17 cellular contexts compared by ENCODE assay signal in genomic region chr2:170165129-170165528, GRCh38. TPM values are rescaled to one million over a fixed set of nuclear protein-coding genes. Genes with fewer than 3 reads are reported as not detected.
DNase-seq lines count a peak whose midpoint lies in the region; ATAC-seq and TF ChIP-seq lines count a peak whose summit lies in the region.
"Had no signal": no experiment of that assay in that cellular context is flagged by ENCODE, and none has a peak within 500 bp of the region (broad histone marks: within the 10 kb centered on the region; RNA-seq: fewer than 3 reads in every experiment).

No MANE protein-coding gene starts in this region.

- POLR2A ChIA-PET in activated CD4-positive, alpha-beta memory T cell treated with anti-CD3 and anti-CD28 coated beads, Interleukin-2, amount 10 ng/mL, durations not matched to agents 7 days and 5 days (lab: Charles Lee) = no interaction called here

- TF ChIP-seq CTCF in astrocyte of the spinal cord (IDR thresholded peaks at IDR 0.05; ENCODE audit: low read depth, low read length) (no peak), natural killer cell (IDR thresholded peaks at IDR 0.05) (no peak)

- ATAC-seq in GM19463 (IDR thresholded peaks at IDR 0.05; ENCODE audit: unreplicated experiment) (peak; percentile 43), HG03280 (IDR thresholded peaks at IDR 0.05; ENCODE audit: unreplicated experiment) (peak; percentile 44), natural killer cell (no peak)

- H3K27ac Mint-ChIP-seq in activated CD4-positive, alpha-beta memory T cell treated with anti-CD3 and anti-CD28 coated beads, Interleukin-2, amount 10 ng/mL, durations not matched to agents 7 days and 5 days = no peak overlapping the region
- no peak overlapping the region for H3K27ac Mint-ChIP-seq in natural killer cell
- H3K27ac Mint-ChIP-seq: activated naive CD4-positive, alpha-beta T cell treated with anti-CD3 and anti-CD28 coated beads for 36 hours; T-helper 2 cell treated with Interferon-gamma antibody and Interleukin-4, amounts not matched to agents 5 μg/mL and 100 μg/mL, for 36 hours had no signal

- H3K9me3 Mint-ChIP-seq in activated CD4-positive, alpha-beta memory T cell treated with anti-CD3 and anti-CD28 coated beads, Interleukin-2, amount 10 ng/mL, durations not matched to agents 7 days and 5 days = no peaks in the 10 kb centered on the region
- no peaks in the 10 kb centered on the region for H3K9me3 Mint-ChIP-seq in natural killer cell
- H3K9me3 Mint-ChIP-seq: activated naive CD4-positive, alpha-beta T cell treated with anti-CD3 and anti-CD28 coated beads for 36 hours; T-helper 2 cell treated with Interferon-gamma antibody and Interleukin-4, amounts not matched to agents 5 μg/mL and 100 μg/mL, for 36 hours had no signal

- no peak overlapping the region for H3K4me3 ChIP-seq in astrocyte of the spinal cord (ENCODE audit: low read depth, low read length)
- H3K4me3 ChIP-seq: dorsolateral prefrontal cortex, esophagus squamous epithelium, hepatocyte, testis had no signal

- peaks cover 8% of the 10 kb centered on the region for H3K27me3 Mint-ChIP-seq in activated CD4-positive, alpha-beta memory T cell treated with anti-CD3 and anti-CD28 coated beads, Interleukin-2, amount 10 ng/mL, durations not matched to agents 7 days and 5 days
- H3K27me3 Mint-ChIP-seq in natural killer cell (ENCODE audit: low read depth in 2 of 2) = peaks cover 5 to 9% of the 10 kb centered on the region in 2 donors

- DNase-seq in astrocyte of the spinal cord (ENCODE audit: low read depth, low spot score) (peak; percentile 35), renal cortical epithelial cell (ENCODE audit: low read depth) (peak; percentile 55), NCI-H446 (lab: John Stamatoyannopoulos, UW) (no peak), natural killer cell (no peak)
- no peak for DNase-seq in activated CD4-positive, alpha-beta memory T cell treated with anti-CD3 and anti-CD28 coated beads, Interleukin-2, amount 10 ng/mL, durations not matched to agents 7 days and 5 days
- DNase-seq: activated CD4-positive, alpha-beta T cell treated with anti-CD3 and anti-CD28 coated beads for 1 hour; activated naive CD4-positive, alpha-beta T cell treated with anti-CD3 and anti-CD28 coated beads for 36 hours; dorsolateral prefrontal cortex; esophagus squamous epithelium; midbrain; NCI-H1694 treated with DMSO at 0.1 percent for 48 hours; testis had no signal

- intact Hi-C loops in natural killer cell (cut with micrococcal nuclease) = no loop called here

- CTCF ChIA-PET in activated CD4-positive, alpha-beta memory T cell treated with anti-CD3 and anti-CD28 coated beads, Interleukin-2, amount 10 ng/mL, durations not matched to agents 7 days and 5 days (lab: Charles Lee) = no interaction called here

- H3K36me3 Mint-ChIP-seq in activated CD4-positive, alpha-beta memory T cell treated with anti-CD3 and anti-CD28 coated beads, Interleukin-2, amount 10 ng/mL, durations not matched to agents 7 days and 5 days (ENCODE audit: low read depth) = no peaks in the 10 kb centered on the region
- no peaks in the 10 kb centered on the region for H3K36me3 Mint-ChIP-seq in natural killer cell

- no peaks in the 10 kb centered on the region for H3K4me1 Mint-ChIP-seq in activated CD4-positive, alpha-beta memory T cell treated with anti-CD3 and anti-CD28 coated beads, Interleukin-2, amount 10 ng/mL, durations not matched to agents 7 days and 5 days
- H3K4me1 Mint-ChIP-seq in natural killer cell = peaks cover 0 to 5% of the 10 kb centered on the region in 2 donors

- in situ Hi-C loops in astrocyte of the spinal cord (cut with HindIII; ENCODE audit: low sequenced_read_pairs) = no loop called here

- no peak overlapping the region for H3K4me3 Mint-ChIP-seq in activated CD4-positive, alpha-beta memory T cell treated with anti-CD3 and anti-CD28 coated beads, Interleukin-2, amount 10 ng/mL, durations not matched to agents 7 days and 5 days
- no peak overlapping the region for H3K4me3 Mint-ChIP-seq in natural killer cell
- H3K4me3 Mint-ChIP-seq: activated naive CD4-positive, alpha-beta T cell treated with anti-CD3 and anti-CD28 coated beads for 36 hours; T-helper 2 cell treated with Interferon-gamma antibody and Interleukin-4, amounts not matched to agents 5 μg/mL and 100 μg/mL, for 36 hours had no signal

RNA-seq across cellular contexts. Expression of gene MYO3B, which starts 12.8 kb away (rescaled TPM):
- total RNA-seq in renal cortical epithelial cell (1.4 and 10.6 TPM in 2 replicates), natural killer cell (under 1 TPM; 0.68 to 0.88 (median 0.75) TPM)
- under 1 TPM; 0.18 to 0.38 TPM for total RNA-seq in activated CD4-positive, alpha-beta memory T cell treated with anti-CD3 and anti-CD28 coated beads, Interleukin-2, amount 10 ng/mL, durations not matched to agents 7 days and 5 days
- total RNA-seq: NCI-H460 had no signal

Comparison
In these comparisons a context has a peak if more than half of its experiments do, and no peak if none do; other contexts are left out.
1. ATAC-seq: peak in GM19463 (single experiment) and HG03280 (single experiment); none in natural killer cell (0 of 3).
2. DNase-seq: peak in astrocyte of the spinal cord (single experiment) and renal cortical epithelial cell (single experiment); none in NCI-H446 (0 of 2), activated CD4-positive, alpha-beta memory T cell treated with anti-CD3 and anti-CD28 coated beads, Interleukin-2, amount 10 ng/mL, durations not matched to agents 7 days and 5 days (single experiment) and natural killer cell (single experiment).